Comparison of ENCODE assay signal across 1 cellular context in the genomic region with DNA sequence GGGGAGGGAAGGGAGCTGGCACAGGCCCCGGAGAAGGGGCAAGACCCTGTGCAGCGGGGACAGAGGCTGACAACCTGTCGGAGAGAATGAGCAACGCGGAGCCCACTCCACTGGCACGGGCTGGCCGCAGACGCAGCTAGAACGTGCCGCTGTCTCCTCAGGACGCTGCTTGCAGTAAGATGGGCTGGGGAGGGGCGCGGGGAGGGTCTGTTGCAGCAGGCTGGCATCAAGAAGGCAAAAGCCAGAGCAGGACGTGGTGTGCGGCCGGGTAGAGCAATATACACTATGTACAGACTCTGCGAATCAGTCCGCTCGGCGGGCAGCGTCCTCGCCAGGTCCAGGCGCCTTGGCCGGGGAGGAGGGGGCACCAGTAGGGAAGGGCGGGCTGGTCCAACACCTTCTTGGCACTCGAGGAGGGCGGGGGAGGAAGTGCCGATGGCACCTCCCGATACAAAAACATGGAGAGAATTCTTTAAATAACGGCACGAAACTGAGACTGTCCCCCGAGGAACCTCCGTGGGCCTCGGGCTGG.
TF ChIP-seq lines count a peak whose summit lies in the region.

No MANE protein-coding gene starts in this region.

TF ChIP-seq in endothelial cell of umbilical vein, 7 proteins besides CTCF, POLR2A, EP300 and RAD21 (continued from another document):
- TF ChIP-seq MYC (IDR thresholded peaks at IDR 0.05; ENCODE audit: low read depth, low read length), result no peak
